ENCODE assay signal across 1 cellular context in the genomic region with DNA sequence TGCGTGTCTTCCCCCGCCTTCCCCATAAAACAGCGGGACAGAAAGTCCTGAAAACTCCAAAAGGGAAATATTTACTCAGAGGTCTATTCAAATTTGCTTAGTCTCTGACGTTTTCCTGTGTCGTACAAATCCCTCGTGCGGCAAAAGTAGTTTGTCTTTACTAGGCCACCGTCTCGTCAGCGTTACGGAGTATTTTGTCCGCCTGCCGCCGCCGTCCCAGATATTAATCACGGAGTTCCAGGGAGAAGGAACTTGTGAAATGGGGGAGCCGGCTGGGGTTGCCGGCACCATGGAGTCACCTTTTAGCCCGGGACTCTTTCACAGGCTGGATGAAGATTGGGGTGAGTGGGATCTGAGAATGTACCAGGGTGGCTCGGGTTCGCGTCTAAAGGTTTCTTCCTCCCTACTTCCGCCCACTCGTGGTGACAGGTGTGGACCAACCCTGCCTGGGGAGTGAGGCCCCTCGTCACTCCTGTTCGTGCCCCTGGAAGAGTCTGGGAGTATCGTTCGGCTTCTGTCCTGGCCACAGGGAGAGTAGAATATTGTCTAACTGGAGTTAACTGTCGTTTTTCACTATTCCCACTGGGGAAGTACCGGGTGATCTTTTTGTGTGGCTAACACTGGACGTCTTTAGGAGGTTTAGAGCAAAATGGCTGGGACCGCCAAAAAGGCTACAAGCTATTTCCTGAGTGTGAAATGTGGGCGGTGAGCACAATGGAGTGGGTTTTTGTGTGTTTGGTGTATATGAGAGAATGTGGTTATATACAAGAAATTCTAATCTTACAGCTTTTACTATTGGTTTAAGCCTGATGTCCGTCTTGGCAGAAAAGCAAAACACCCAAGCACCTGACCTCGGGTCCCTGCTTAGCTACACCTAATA.
TF ChIP-seq lines count a peak whose summit lies in the region.

Gene ATF6, plus strand, starts transcription at position 219 of the 880 bp plus-strand sequence. Its CDS starts 41 bp downstream, at position 260.

TF ChIP-seq in Ishikawa, 13 proteins besides CTCF, POLR2A, EP300 and RAD21 (continued from another document):
- TF ChIP-seq TEAD4 (IDR thresholded peaks at IDR 0.05): peak; percentile 16; the same call in 1 of the 2 replicates
- TF ChIP-seq YY1 (IDR thresholded peaks at IDR 0.05; ENCODE audit: low read depth): peak; percentile 66; the same call in 1 of the 2 replicates
